19 cellular contexts compared by ENCODE assay signal in genomic region chr7:106901870-106902441, GRCh38. TPM values are rescaled to one million over a fixed set of nuclear protein-coding genes. Genes with fewer than 3 reads are reported as not detected.
DNase-seq lines count a peak whose midpoint lies in the region; ATAC-seq and TF ChIP-seq lines count a peak whose summit lies in the region.
"Had no signal": no experiment of that assay in that cellular context is flagged by ENCODE, and none has a peak within 500 bp of the region (broad histone marks: within the 10 kb centered on the region; RNA-seq: fewer than 3 reads in every experiment).

No MANE protein-coding gene starts in this region.

- H3K14ac ChIP-seq in neuronal stem cell (ENCODE audit: low read length) = peak overlapping the region; percentile 25

- H3K4me2 ChIP-seq in neuronal stem cell (ENCODE audit: insufficient read depth, low read length, poor library complexity, severe bottlenecking) (no peak overlapping the region), mesendoderm (ENCODE audit: low read length) (no peak overlapping the region)

- H3K4me3 Mint-ChIP-seq in CD4-positive, alpha-beta T cell = no peak overlapping the region
- H3K4me3 Mint-ChIP-seq in activated naive CD8-positive, alpha-beta T cell treated with anti-CD3 and anti-CD28 coated beads for 36 hours = no peak overlapping the region
- H3K4me3 Mint-ChIP-seq: activated CD4-positive, alpha-beta T cell treated with anti-CD3 and anti-CD28 coated beads, Interleukin-2, amount 10 ng/mL, durations not matched to agents 24 days and 14 days; activated naive CD8-positive, alpha-beta T cell treated with anti-CD3 and anti-CD28 coated beads, Interleukin-2, amount 10 ng/mL, durations not matched to agents 7 days and 5 days; nephron progenitor cell had no signal

- H3K4me3 ChIP-seq in HL-60 (replicated peaks; ENCODE audit: insufficient read depth, low read length) (no peak overlapping the region), neuronal stem cell (ENCODE audit: low read length in 2 of 2) (no peak overlapping the region), mesendoderm (ENCODE audit: low read length) (no peak overlapping the region)
- H3K4me3 ChIP-seq: body of pancreas, prostate gland, tibial nerve had no signal

- no peak overlapping the region for H4K8ac ChIP-seq in neuronal stem cell (ENCODE audit: low read depth, low read length)
- H4K8ac ChIP-seq in mesendoderm (ENCODE audit: low read depth, low read length) = no peak overlapping the region

- CTCF ChIA-PET in CD4-positive, alpha-beta T cell (lab: Charles Lee) = no interaction called here

- no peak overlapping the region for H3K56ac ChIP-seq in mesendoderm (ENCODE audit: low read length)

- H3K79me1 ChIP-seq in neuronal stem cell (ENCODE audit: low read depth, low read length) (no peaks in the 10 kb centered on the region), mesendoderm (ENCODE audit: low read length) (no peaks in the 10 kb centered on the region)

- H2AK5ac ChIP-seq in neuronal stem cell (ENCODE audit: low read depth, low read length) = no peak overlapping the region
- no peak overlapping the region for H2AK5ac ChIP-seq in mesendoderm (ENCODE audit: low read length)

- peaks cover 3% of the 10 kb centered on the region for H3K9me3 Mint-ChIP-seq in CD4-positive, alpha-beta T cell
- peaks cover 19% of the 10 kb centered on the region for H3K9me3 Mint-ChIP-seq in activated naive CD8-positive, alpha-beta T cell treated with anti-CD3 and anti-CD28 coated beads for 36 hours

- peaks cover 80% of the 10 kb centered on the region for H3K36me3 Mint-ChIP-seq in CD4-positive, alpha-beta T cell (ENCODE audit: low read depth)
- peaks cover 51% of the 10 kb centered on the region for H3K36me3 Mint-ChIP-seq in activated naive CD8-positive, alpha-beta T cell treated with anti-CD3 and anti-CD28 coated beads for 36 hours

- H3K4me1 Mint-ChIP-seq in CD4-positive, alpha-beta T cell (ENCODE audit: low read depth) = peaks cover 48% of the 10 kb centered on the region
- H3K4me1 Mint-ChIP-seq in activated naive CD8-positive, alpha-beta T cell treated with anti-CD3 and anti-CD28 coated beads for 36 hours = peaks cover 32% of the 10 kb centered on the region
- H3K4me1 Mint-ChIP-seq: nephron progenitor cell had no signal

- intact Hi-C loops in CD4-positive, alpha-beta T cell (cut with DNase I, micrococcal nuclease) = no loop called here

- H2BK120ac ChIP-seq in neuronal stem cell (ENCODE audit: low read depth, low read length) = no peak overlapping the region
- no peak overlapping the region for H2BK120ac ChIP-seq in mesendoderm (ENCODE audit: low read depth, low read length)

- TF ChIP-seq CTCF in CD4-positive, alpha-beta T cell (IDR thresholded peaks at IDR 0.05) = no peak
- TF ChIP-seq CTCF in HL-60 (IDR thresholded peaks at IDR 0.05; ENCODE audit: insufficient read depth, low read length) = no peak

- ATAC-seq in CD4-positive, alpha-beta T cell (ENCODE audit: poor library complexity) = no peak
- ATAC-seq: body of pancreas had no signal

- WGBS in neuronal stem cell (ENCODE audit: extremely low coverage in 2 of 2, insufficient read length in 2 of 2, insufficient replicate concordance in 1 of 2), 2 donors = no CpG with 5 or more reads among the region's 4 CpGs
- no CpG with 5 or more reads among the region's 4 CpGs for WGBS in mesendoderm (ENCODE audit: extremely low coverage, insufficient coverage, low lambda C conversion rate)

- no peaks in the 10 kb centered on the region for H3K27me3 Mint-ChIP-seq in CD4-positive, alpha-beta T cell
- H3K27me3 Mint-ChIP-seq in activated naive CD8-positive, alpha-beta T cell treated with anti-CD3 and anti-CD28 coated beads for 36 hours = no peaks in the 10 kb centered on the region
- H3K27me3 Mint-ChIP-seq: activated CD4-positive, alpha-beta T cell treated with anti-CD3 and anti-CD28 coated beads, Interleukin-2, amount 10 ng/mL, durations not matched to agents 24 days and 14 days; activated naive CD8-positive, alpha-beta T cell treated with anti-CD3 and anti-CD28 coated beads, Interleukin-2, amount 10 ng/mL, durations not matched to agents 7 days and 5 days had no signal

- no peak overlapping the region for H2AFZ ChIP-seq in neuronal stem cell (ENCODE audit: low read length)

- H3K4me1 ChIP-seq in neuronal stem cell (ENCODE audit: control insufficient read depth in 2 of 2, insufficient read depth in 1 of 2, low read depth in 1 of 2, low read length in 2 of 2) (peaks cover 0 to 11% of the 10 kb centered on the region in 2 donors), mesendoderm (ENCODE audit: control insufficient read depth, low read depth, low read length) (peaks cover 1% of the 10 kb centered on the region)
- H3K4me1 ChIP-seq: body of pancreas, prostate gland, tibial nerve had no signal

- H3K9ac ChIP-seq in neuronal stem cell (ENCODE audit: low read depth, low read length, poor library complexity) (no peak overlapping the region), mesendoderm (ENCODE audit: low read length) (no peak overlapping the region)

- H3K4ac ChIP-seq in neuronal stem cell (ENCODE audit: low read length) (no peak overlapping the region), mesendoderm (ENCODE audit: low read depth, low read length) (no peak overlapping the region)

- H3K79me2 ChIP-seq in mesendoderm (ENCODE audit: control insufficient read depth, insufficient read depth, low read length) = no peaks in the 10 kb centered on the region

- no peak overlapping the region for H3K27ac ChIP-seq in CD4-positive, alpha-beta T cell (ENCODE audit: low read depth, low read length)
- peak overlapping the region; percentile 21; the same call in 1 of the 2 replicates for H3K27ac ChIP-seq in HL-60 (replicated peaks)
- no peak overlapping the region for H3K27ac ChIP-seq in neuronal stem cell (replicated peaks; ENCODE audit: low read length)
- H3K27ac ChIP-seq in mesendoderm (ENCODE audit: low read depth, low read length) = no peak overlapping the region
- H3K27ac ChIP-seq: body of pancreas, prostate gland, tibial nerve had no signal

- H2BK5ac ChIP-seq in neuronal stem cell (ENCODE audit: low read length) = no peak overlapping the region
- no peak overlapping the region for H2BK5ac ChIP-seq in mesendoderm (ENCODE audit: low read length)

- peaks cover 6% of the 10 kb centered on the region for H3K9me3 ChIP-seq in CD4-positive, alpha-beta T cell (ENCODE audit: control insufficient read depth, low read length)
- H3K9me3 ChIP-seq in neuronal stem cell (replicated peaks in 1 of 2; ENCODE audit: control insufficient read depth in 2 of 2, insufficient read depth in 1 of 2, low read depth in 1 of 2, low read length in 2 of 2) = peaks cover 0 to 3% of the 10 kb centered on the region in 2 donors
- H3K9me3 ChIP-seq: body of pancreas, prostate gland had no signal

- H3K36me3 ChIP-seq in neuronal stem cell (replicated peaks in 1 of 2; ENCODE audit: control insufficient read depth in 2 of 2, insufficient read depth in 2 of 2, low read length in 2 of 2) = no peaks in the 10 kb centered on the region
- no peaks in the 10 kb centered on the region for H3K36me3 ChIP-seq in mesendoderm (ENCODE audit: control insufficient read depth, insufficient read depth, low read length)
- H3K36me3 ChIP-seq: prostate gland, tibial nerve had no signal

- H3K27ac Mint-ChIP-seq in CD4-positive, alpha-beta T cell = peak overlapping the region; percentile 14
- H3K27ac Mint-ChIP-seq in activated naive CD8-positive, alpha-beta T cell treated with anti-CD3 and anti-CD28 coated beads for 36 hours = peak overlapping the region; percentile 75
- H3K27ac Mint-ChIP-seq: activated CD4-positive, alpha-beta T cell treated with anti-CD3 and anti-CD28 coated beads, Interleukin-2, amount 10 ng/mL, durations not matched to agents 24 days and 14 days; activated naive CD8-positive, alpha-beta T cell treated with anti-CD3 and anti-CD28 coated beads, Interleukin-2, amount 10 ng/mL, durations not matched to agents 7 days and 5 days; nephron progenitor cell had no signal

- POLR2A ChIA-PET in CD4-positive, alpha-beta T cell (lab: Charles Lee) = no interaction called here

- H3K23ac ChIP-seq in neuronal stem cell (ENCODE audit: low read depth, low read length, poor library complexity) (no peak overlapping the region), mesendoderm (ENCODE audit: low read length) (no peak overlapping the region)

- H3K18ac ChIP-seq in neuronal stem cell (ENCODE audit: low read length) (no peak overlapping the region), mesendoderm (ENCODE audit: low read length) (no peak overlapping the region)

- H2BK15ac ChIP-seq in neuronal stem cell (ENCODE audit: low read length) (no peak overlapping the region), mesendoderm (replicated peaks; ENCODE audit: low read depth) (no peak overlapping the region)

- DNase-seq in CD4-positive, alpha-beta T cell = no peak
- DNase-seq in HL-60 (ENCODE audit: low read depth in 1 of 2, low spot score in 1 of 2) = peak in 1 of 2 experiments; percentile 39
- DNase-seq in activated naive CD8-positive, alpha-beta T cell treated with anti-CD3 and anti-CD28 coated beads for 36 hours = no peak
- no peak for DNase-seq in neuronal stem cell (ENCODE audit: low spot score)
- DNase-seq in mesendoderm = no peak
- DNase-seq in superior temporal gyrus (ENCODE audit: extremely low spot score) = no peak
- DNase-seq in germinal center (ENCODE audit: low spot score) = no peak
- DNase-seq: activated CD4-positive, alpha-beta T cell treated with anti-CD3 and anti-CD28 coated beads, Interleukin-2, amount 10 ng/mL, durations not matched to agents 24 days and 14 days; activated naive CD8-positive, alpha-beta T cell treated with anti-CD3 and anti-CD28 coated beads, Interleukin-2, amount 10 ng/mL, durations not matched to agents 7 days and 5 days; body of pancreas; EL; NCI-H1417 treated with DMSO at 0.1 percent for 48 hours; NCI-H526; nephron progenitor cell; stimulated activated naive CD4-positive, alpha-beta T cell treated with Interleukin-2 at 50 U/mL for 16 hours; SW 1271 had no signal

- H4K91ac ChIP-seq in neuronal stem cell (ENCODE audit: low read depth, low read length, poor library complexity) = no peak overlapping the region

- no peak overlapping the region for H4K5ac ChIP-seq in mesendoderm (ENCODE audit: low read length)

- no peaks in the 10 kb centered on the region for H3K27me3 ChIP-seq in CD4-positive, alpha-beta T cell (ENCODE audit: control insufficient read depth, insufficient read depth, low read length)
- no peaks in the 10 kb centered on the region for H3K27me3 ChIP-seq in HL-60 (ENCODE audit: insufficient read depth, poor library complexity, severe bottlenecking)
- no peaks in the 10 kb centered on the region for H3K27me3 ChIP-seq in neuronal stem cell (ENCODE audit: control insufficient read depth in 3 of 3, insufficient read depth in 3 of 3, low read depth in 1 of 3, low read length in 3 of 3)
- no peaks in the 10 kb centered on the region for H3K27me3 ChIP-seq in mesendoderm (ENCODE audit: insufficient read depth, low read length, poor library complexity)
- H3K27me3 ChIP-seq: body of pancreas, tibial nerve had no signal

- no peak overlapping the region for H2BK12ac ChIP-seq in neuronal stem cell (ENCODE audit: low read length)

RNA-seq across cellular contexts. Expression of gene PIK3CG, which starts 36.9 kb away (rescaled TPM):
- total RNA-seq in CD4-positive, alpha-beta T cell = 10 to 100 TPM; 20.8 to 21.2 TPM
- total RNA-seq in activated naive CD8-positive, alpha-beta T cell treated with anti-CD3 and anti-CD28 coated beads for 36 hours = 10 to 100 TPM; 26.3 to 28.8 TPM
- polyA plus RNA-seq in neuronal stem cell (2013, experiment 1 of 2) = not detected
- polyA plus RNA-seq in neuronal stem cell (2013, experiment 2 of 2) = not detected
- 0.18 TPM for polyA plus RNA-seq in mesendoderm (2013, experiment 1 of 2)
- polyA plus RNA-seq in mesendoderm (2013, experiment 2 of 2) = 0.17 TPM
- total RNA-seq: LHCN-M2 had no signal
